ENCODE assay signal across 24 cellular contexts in genomic region chr1:171596705-171597104, GRCh38. TPM values are rescaled to one million over a fixed set of nuclear protein-coding genes. Genes with fewer than 3 reads are reported as not detected.
"Had no signal": no experiment of that assay in that cellular context is flagged by ENCODE, and none has a peak within 500 bp of the region (broad histone marks: within the 10 kb centered on the region; RNA-seq: fewer than 3 reads in every experiment).

No MANE protein-coding gene starts in this region.

- H3K4me3 ChIP-seq: heart left ventricle, lung, pancreas, psoas muscle, tibial artery had no signal

- H3K27me3 Mint-ChIP-seq: activated CD4-positive, alpha-beta T cell treated with anti-CD3 and anti-CD28 coated beads for 36 hours; activated CD8-positive, alpha-beta memory T cell treated with anti-CD3 and anti-CD28 coated beads, Interleukin-2, amount 10 ng/mL, durations not matched to agents 7 days and 5 days; activated CD8-positive, alpha-beta T cell treated with anti-CD3 and anti-CD28 coated beads for 36 hours; dendritic cell treated with granulocyte-macrophage colony-stimulating factor and Interleukin-4, amounts not matched to agents 40 ng/mL and 50 ng/mL, for 4 days; naive B cell; stimulated activated naive CD8-positive, alpha-beta T cell treated with anti-CD3 and anti-CD28 coated beads, Interleukin-15, amount 100 ng/mL, for 72 hours; T-cell had no signal

- H3K9me3 Mint-ChIP-seq: activated CD8-positive, alpha-beta T cell treated with anti-CD3 and anti-CD28 coated beads for 36 hours; activated T-helper 1 cell treated with anti-CD3 and anti-CD28 coated beads, Interleukin-12 subunit alpha, Interleukin-12 subunit beta, Interleukin-2, Interleukin-4 antibody, amounts not matched to agents 30 ng/mL and 10 ng/mL and 1 ng/mL, durations not matched to agents 14 hours and 24 hours and 36 hours; dendritic cell treated with granulocyte-macrophage colony-stimulating factor and Interleukin-4, amounts not matched to agents 40 ng/mL and 50 ng/mL, for 4 days; naive B cell had no signal

- DNase-seq: activated CD4-positive, alpha-beta T cell treated with anti-CD3 and anti-CD28 coated beads for 36 hours; activated CD8-positive, alpha-beta memory T cell treated with anti-CD3 and anti-CD28 coated beads, Interleukin-2, amount 10 ng/mL, durations not matched to agents 7 days and 5 days; activated CD8-positive, alpha-beta T cell treated with anti-CD3 and anti-CD28 coated beads for 36 hours; activated gamma-delta T cell; effector CD4-positive, alpha-beta T cell; heart left ventricle; naive B cell; pancreas; psoas muscle; right cardiac atrium; stimulated activated CD4-positive, alpha-beta T cell treated with anti-CD3 and anti-CD28 coated beads, Interleukin-4, amount 100 ng/mL, for 4 hours; stimulated activated naive CD8-positive, alpha-beta T cell treated with anti-CD3 and anti-CD28 coated beads, Interleukin-15, amount 100 ng/mL, for 72 hours; T-cell; tibial artery had no signal

- H3K9me3 ChIP-seq: heart left ventricle, pancreas, psoas muscle, tibial artery had no signal

- ATAC-seq: activated CD4-positive, alpha-beta T cell treated with anti-CD3 and anti-CD28 coated beads for 36 hours; activated CD8-positive, alpha-beta memory T cell treated with anti-CD3 and anti-CD28 coated beads, Interleukin-2, amount 10 ng/mL, durations not matched to agents 7 days and 5 days; activated CD8-positive, alpha-beta T cell treated with anti-CD3 and anti-CD28 coated beads for 36 hours; heart left ventricle; pancreas; psoas muscle; right cardiac atrium; stimulated activated naive CD8-positive, alpha-beta T cell treated with anti-CD3 and anti-CD28 coated beads, Interleukin-15, amount 100 ng/mL, for 72 hours; T-cell had no signal

- H3K4me3 Mint-ChIP-seq: activated CD4-positive, alpha-beta T cell treated with anti-CD3 and anti-CD28 coated beads for 36 hours; activated CD8-positive, alpha-beta memory T cell treated with anti-CD3 and anti-CD28 coated beads, Interleukin-2, amount 10 ng/mL, durations not matched to agents 7 days and 5 days; activated CD8-positive, alpha-beta T cell treated with anti-CD3 and anti-CD28 coated beads for 36 hours; activated T-helper 1 cell treated with anti-CD3 and anti-CD28 coated beads, Interleukin-12 subunit alpha, Interleukin-12 subunit beta, Interleukin-2, Interleukin-4 antibody, amounts not matched to agents 30 ng/mL and 10 ng/mL and 1 ng/mL, durations not matched to agents 14 hours and 24 hours and 36 hours; dendritic cell treated with granulocyte-macrophage colony-stimulating factor and Interleukin-4, amounts not matched to agents 40 ng/mL and 50 ng/mL, for 4 days; naive B cell; stimulated activated naive CD8-positive, alpha-beta T cell treated with anti-CD3 and anti-CD28 coated beads, Interleukin-15, amount 100 ng/mL, for 72 hours; T-cell had no signal

- H3K27ac Mint-ChIP-seq: activated CD4-positive, alpha-beta T cell treated with anti-CD3 and anti-CD28 coated beads for 36 hours; activated CD8-positive, alpha-beta memory T cell treated with anti-CD3 and anti-CD28 coated beads, Interleukin-2, amount 10 ng/mL, durations not matched to agents 7 days and 5 days; activated CD8-positive, alpha-beta T cell treated with anti-CD3 and anti-CD28 coated beads for 36 hours; activated T-helper 1 cell treated with anti-CD3 and anti-CD28 coated beads, Interleukin-12 subunit alpha, Interleukin-12 subunit beta, Interleukin-2, Interleukin-4 antibody, amounts not matched to agents 30 ng/mL and 10 ng/mL and 1 ng/mL, durations not matched to agents 14 hours and 24 hours and 36 hours; dendritic cell treated with granulocyte-macrophage colony-stimulating factor and Interleukin-4, amounts not matched to agents 40 ng/mL and 50 ng/mL, for 4 days had no signal

- H3K27ac ChIP-seq: heart left ventricle, pancreas, tibial artery had no signal

- H3K4me1 Mint-ChIP-seq: activated CD4-positive, alpha-beta T cell treated with anti-CD3 and anti-CD28 coated beads for 36 hours had no signal

RNA-seq across cellular contexts. Expression of gene MYOCOS, which starts 25.3 kb away (rescaled TPM):
- total RNA-seq: activated CD4-positive, alpha-beta T cell treated with anti-CD3 and anti-CD28 coated beads for 36 hours; activated CD8-positive, alpha-beta memory T cell treated with anti-CD3 and anti-CD28 coated beads, Interleukin-2, amount 10 ng/mL, durations not matched to agents 7 days and 5 days; activated CD8-positive, alpha-beta T cell treated with anti-CD3 and anti-CD28 coated beads for 36 hours; epithelial cell of proximal tubule; heart left ventricle; lung; mesenteric fat pad; mucosa of gallbladder; pancreas; right cardiac atrium; ureter had no signal
- polyA plus RNA-seq: heart left ventricle, lung, psoas muscle had no signal

RNA-seq across cellular contexts. Expression of gene MYOC, which starts 55.8 kb away (rescaled TPM):
- total RNA-seq: activated CD4-positive, alpha-beta T cell treated with anti-CD3 and anti-CD28 coated beads for 36 hours; activated CD8-positive, alpha-beta memory T cell treated with anti-CD3 and anti-CD28 coated beads, Interleukin-2, amount 10 ng/mL, durations not matched to agents 7 days and 5 days; activated CD8-positive, alpha-beta T cell treated with anti-CD3 and anti-CD28 coated beads for 36 hours; activated T-helper 1 cell treated with anti-CD3 and anti-CD28 coated beads, Interleukin-12 subunit alpha, Interleukin-12 subunit beta, Interleukin-2, Interleukin-4 antibody, amounts not matched to agents 30 ng/mL and 10 ng/mL and 1 ng/mL, durations not matched to agents 14 hours and 24 hours and 36 hours; chondrocyte; epithelial cell of proximal tubule; fibroblast of villous mesenchyme; T-cell had no signal
- polyA plus RNA-seq: keratinocyte had no signal
